In genomic region chr2:42463570-42463969, GRCh38 we compare ENCODE assay signal across 1 cellular context.
TF ChIP-seq lines count a peak whose summit lies in the region.

No MANE protein-coding gene starts in this region.

TF ChIP-seq in K562, 482 proteins besides CTCF, POLR2A, EP300 and RAD21 (continued from another document):
- TF ChIP-seq PBX2 (CRISPR knock-in tag; IDR thresholded peaks at IDR 0.05; ENCODE audit: low read depth) (no peak), PBX2 (tag; conservative IDR thresholded peaks at IDR 0.05; ENCODE audit: low read depth) (peak; percentile 57; the same call in 1 of the 2 replicates), CBFA2T2 (conservative IDR thresholded peaks at IDR 0.05) (peak; percentile 16; the same call in 1 of the 2 replicates), MEIS2 (IDR thresholded peaks at IDR 0.05; ENCODE audit: partially characterized antibody) (peak; percentile 67), AFF4 (CRISPR knock-in tag; IDR thresholded peaks at IDR 0.05) (no peak)
